12 cellular contexts compared by ENCODE assay signal in genomic region chr7:24727165-24728120, GRCh38. TPM values are rescaled to one million over a fixed set of nuclear protein-coding genes. Genes with fewer than 3 reads are reported as not detected.
DNase-seq lines count a peak whose midpoint lies in the region; ATAC-seq, FAIRE-seq and TF ChIP-seq lines count a peak whose summit lies in the region.
"Had no signal": no experiment of that assay in that cellular context is flagged by ENCODE, and none has a peak within 500 bp of the region (broad histone marks: within the 10 kb centered on the region; RNA-seq: fewer than 3 reads in every experiment).

No MANE protein-coding gene starts in this region.

- no peaks in the 10 kb centered on the region for H4K20me1 ChIP-seq in OCI-LY7 (ENCODE audit: insufficient read depth, low read length)

- no peaks in the 10 kb centered on the region for H3K79me2 ChIP-seq in OCI-LY7 (ENCODE audit: insufficient read depth, low read depth, low read length)

- no peak for FAIRE-seq in frontal cortex (lab: Jason Lieb, UNC)

- CTCF ChIA-PET in OCI-LY7 (lab: Charles Lee; ENCODE audit: unreplicated experiment) = no interaction called here

- peak; percentile 68 for DNase-seq in activated CD4-positive, alpha-beta T cell treated with anti-CD3 and anti-CD28 coated beads, Interleukin-2, amount 10 ng/mL, durations not matched to agents 24 days and 14 days
- DNase-seq in activated CD4-positive, alpha-beta T cell treated with anti-CD3 and anti-CD28 coated beads for 4 hours = no peak
- DNase-seq in OCI-LY7 (ENCODE audit: low spot score) = peak; percentile 28
- DNase-seq in medulla oblongata (ENCODE audit: extremely low spot score) = no peak
- no peak for DNase-seq in frontal cortex (ENCODE audit: low spot score in 2 of 2)
- DNase-seq in nephron progenitor cell = no peak
- DNase-seq: HFFc6, right lobe of liver, upper lobe of left lung had no signal

- no peak overlapping the region for H3K27ac ChIP-seq in OCI-LY7 (ENCODE audit: low read depth, low read length, poor library complexity, severe bottlenecking)
- H3K27ac ChIP-seq: right lobe of liver, upper lobe of left lung had no signal

- peaks cover 3% of the 10 kb centered on the region for H3K27me3 Mint-ChIP-seq in activated CD4-positive, alpha-beta T cell treated with anti-CD3 and anti-CD28 coated beads, Interleukin-2, amount 10 ng/mL, durations not matched to agents 24 days and 14 days
- H3K27me3 Mint-ChIP-seq in stimulated activated memory B cell treated with anti-CD40 and anti-IgM and Interleukin-4, amounts not matched to agents 10 μg/mL and 1 μg/mL and 100 μg/mL, for 72 hours = peaks cover 15% of the 10 kb centered on the region
- H3K27me3 Mint-ChIP-seq in nephron progenitor cell (ENCODE audit: low read depth, poor library complexity) = peaks cover 17% of the 10 kb centered on the region

- no peaks in the 10 kb centered on the region for H3K9me2 ChIP-seq in OCI-LY7 (ENCODE audit: insufficient read depth, low read length)

- H2AFZ ChIP-seq in OCI-LY7 (ENCODE audit: low read length) = no peak overlapping the region

- POLR2A ChIA-PET in OCI-LY7 (lab: Charles Lee) = interaction anchor here (1.2 kb wide), 1 partner anchor 10 kb away, joined by 3 read pairs; no protein-coding TSS in a partner anchor

- no peaks in the 10 kb centered on the region for H3K36me3 Mint-ChIP-seq in activated CD4-positive, alpha-beta T cell treated with anti-CD3 and anti-CD28 coated beads, Interleukin-2, amount 10 ng/mL, durations not matched to agents 24 days and 14 days (ENCODE audit: low read depth)
- H3K36me3 Mint-ChIP-seq in stimulated activated memory B cell treated with anti-CD40 and anti-IgM and Interleukin-4, amounts not matched to agents 10 μg/mL and 1 μg/mL and 100 μg/mL, for 72 hours = no peaks in the 10 kb centered on the region
- peaks cover 50% of the 10 kb centered on the region for H3K36me3 Mint-ChIP-seq in nephron progenitor cell (ENCODE audit: low read depth)
- H3K36me3 Mint-ChIP-seq: activated naive CD8-positive, alpha-beta T cell had no signal

- H3K4me3 ChIP-seq in OCI-LY7 (ENCODE audit: low read depth, low read length, poor library complexity, severe bottlenecking) = no peak overlapping the region
- H3K4me3 ChIP-seq: right lobe of liver, upper lobe of left lung had no signal

- H3K4me3 Mint-ChIP-seq in activated CD4-positive, alpha-beta T cell treated with anti-CD3 and anti-CD28 coated beads, Interleukin-2, amount 10 ng/mL, durations not matched to agents 24 days and 14 days = peak overlapping the region; percentile 39
- no peak overlapping the region for H3K4me3 Mint-ChIP-seq in stimulated activated memory B cell treated with anti-CD40 and anti-IgM and Interleukin-4, amounts not matched to agents 10 μg/mL and 1 μg/mL and 100 μg/mL, for 72 hours
- H3K4me3 Mint-ChIP-seq in nephron progenitor cell = no peak overlapping the region
- H3K4me3 Mint-ChIP-seq: HFFc6 had no signal

- BruUV-seq in OCI-LY7 (replicated peaks; lab: Mats Ljungman, UMichigan) = no TSS peak

- intact Hi-C loops in activated CD4-positive, alpha-beta T cell treated with anti-CD3 and anti-CD28 coated beads, Interleukin-2, amount 10 ng/mL, durations not matched to agents 24 days and 14 days (cut with micrococcal nuclease) = loop anchor here (1.0 kb wide), 1 partner anchor 28 kb away; no protein-coding TSS in a partner anchor
- intact Hi-C loops in OCI-LY7 (cut with micrococcal nuclease; ENCODE audit: unreplicated experiment) = no loop called here

- peaks cover 35% of the 10 kb centered on the region for H3K4me1 Mint-ChIP-seq in activated CD4-positive, alpha-beta T cell treated with anti-CD3 and anti-CD28 coated beads, Interleukin-2, amount 10 ng/mL, durations not matched to agents 24 days and 14 days
- H3K4me1 Mint-ChIP-seq in stimulated activated memory B cell treated with anti-CD40 and anti-IgM and Interleukin-4, amounts not matched to agents 10 μg/mL and 1 μg/mL and 100 μg/mL, for 72 hours = peaks cover 17% of the 10 kb centered on the region
- peaks cover 15% of the 10 kb centered on the region for H3K4me1 Mint-ChIP-seq in nephron progenitor cell

- TF ChIP-seq CTCF in OCI-LY7 (conservative IDR thresholded peaks at IDR 0.05; ENCODE audit: low read length) = no peak
- no peak for TF ChIP-seq CTCF in nephron progenitor cell (IDR thresholded peaks at IDR 0.05)

- no peak overlapping the region for H3K4me2 ChIP-seq in OCI-LY7 (ENCODE audit: low read length)

- H3K4me1 ChIP-seq in OCI-LY7 (ENCODE audit: insufficient read depth, low read length, poor library complexity, severe bottlenecking) = peaks cover 13% of the 10 kb centered on the region
- H3K4me1 ChIP-seq: right lobe of liver had no signal

- H3K36me3 ChIP-seq in OCI-LY7 (ENCODE audit: insufficient read depth, low read length) = no peaks in the 10 kb centered on the region
- H3K36me3 ChIP-seq: right lobe of liver, upper lobe of left lung had no signal

- peak overlapping the region; percentile 45 for H3K27ac Mint-ChIP-seq in activated CD4-positive, alpha-beta T cell treated with anti-CD3 and anti-CD28 coated beads, Interleukin-2, amount 10 ng/mL, durations not matched to agents 24 days and 14 days
- no peak overlapping the region for H3K27ac Mint-ChIP-seq in stimulated activated memory B cell treated with anti-CD40 and anti-IgM and Interleukin-4, amounts not matched to agents 10 μg/mL and 1 μg/mL and 100 μg/mL, for 72 hours
- no peak overlapping the region for H3K27ac Mint-ChIP-seq in nephron progenitor cell
- H3K27ac Mint-ChIP-seq: activated naive CD8-positive, alpha-beta T cell; HFFc6 had no signal

- H3K9me3 ChIP-seq in OCI-LY7 (ENCODE audit: low read length) = no peaks in the 10 kb centered on the region
- H3K9me3 ChIP-seq: right lobe of liver, upper lobe of left lung had no signal

- ATAC-seq in HG02870 (IDR thresholded peaks at IDR 0.05; ENCODE audit: unreplicated experiment) = peak; percentile 42
- ATAC-seq in stimulated activated memory B cell treated with anti-CD40 and anti-IgM and Interleukin-4, amounts not matched to agents 10 μg/mL and 1 μg/mL and 100 μg/mL, for 72 hours = peak; percentile 69
- ATAC-seq: right lobe of liver had no signal

- H3K9me3 Mint-ChIP-seq in activated CD4-positive, alpha-beta T cell treated with anti-CD3 and anti-CD28 coated beads, Interleukin-2, amount 10 ng/mL, durations not matched to agents 24 days and 14 days = no peaks in the 10 kb centered on the region
- H3K9me3 Mint-ChIP-seq in stimulated activated memory B cell treated with anti-CD40 and anti-IgM and Interleukin-4, amounts not matched to agents 10 μg/mL and 1 μg/mL and 100 μg/mL, for 72 hours = peaks cover 3% of the 10 kb centered on the region
- H3K9me3 Mint-ChIP-seq in nephron progenitor cell = peaks cover 8% of the 10 kb centered on the region
- H3K9me3 Mint-ChIP-seq: HFFc6 had no signal

RNA-seq across cellular contexts. Expression of gene GSDME, which starts 29.8 kb away (rescaled TPM):
- 9.6 and 10.4 TPM in 2 replicates for total RNA-seq in activated CD4-positive, alpha-beta T cell treated with anti-CD3 and anti-CD28 coated beads, Interleukin-2, amount 10 ng/mL, durations not matched to agents 24 days and 14 days
- 41.7 and 49.9 TPM in 2 replicates for total RNA-seq in OCI-LY7 (2014; rRNA removed; shearing (Covaris generic))
- total RNA-seq in OCI-LY7 (2022) (33.0 and 47.0 TPM in 2 replicates), frontal cortex (39.5 TPM)

Comparison
In these comparisons a context has a peak if more than half of its experiments do, and no peak if none do; other contexts are left out.
1. DNase-seq: peak in activated CD4-positive, alpha-beta T cell treated with anti-CD3 and anti-CD28 coated beads, Interleukin-2, amount 10 ng/mL, durations not matched to agents 24 days and 14 days (single experiment) and OCI-LY7 (single experiment); none in activated CD4-positive, alpha-beta T cell treated with anti-CD3 and anti-CD28 coated beads for 4 hours (0 of 2), medulla oblongata (single experiment), frontal cortex (0 of 2) and nephron progenitor cell (single experiment).